8 cellular contexts compared by ENCODE assay signal in genomic region chr3:50436063-50436674, GRCh38.
DNase-seq lines count a peak whose midpoint lies in the region; ATAC-seq, FAIRE-seq and TF ChIP-seq lines count a peak whose summit lies in the region.

No MANE protein-coding gene starts in this region.

- H3K27ac Mint-ChIP-seq in activated CD8-positive, alpha-beta memory T cell treated with anti-CD3 and anti-CD28 coated beads, Interleukin-2, amount 10 ng/mL, durations not matched to agents 7 days and 5 days = no peak overlapping the region
- peak overlapping the region; percentile 25 to 77 for H3K27ac Mint-ChIP-seq in natural killer cell

- no peaks in the 10 kb centered on the region for H3K27me3 Mint-ChIP-seq in activated CD8-positive, alpha-beta memory T cell treated with anti-CD3 and anti-CD28 coated beads, Interleukin-2, amount 10 ng/mL, durations not matched to agents 7 days and 5 days
- no peaks in the 10 kb centered on the region for H3K27me3 Mint-ChIP-seq in natural killer cell (ENCODE audit: low read depth in 2 of 2)

- H3K9me3 Mint-ChIP-seq in activated CD8-positive, alpha-beta memory T cell treated with anti-CD3 and anti-CD28 coated beads, Interleukin-2, amount 10 ng/mL, durations not matched to agents 7 days and 5 days (ENCODE audit: low read depth) = no peaks in the 10 kb centered on the region
- H3K9me3 Mint-ChIP-seq in natural killer cell = no peaks in the 10 kb centered on the region

- DNase-seq in AG08396 (ENCODE audit: low spot score) = peak; percentile 80
- DNase-seq in GM19239 (ENCODE audit: insufficient read length, low spot score) = peak; percentile 85
- DNase-seq in NCI-H460 (ENCODE audit: extremely low read depth, low read depth) = peak; percentile 17
- peak; percentile 85 for DNase-seq in activated CD8-positive, alpha-beta memory T cell treated with anti-CD3 and anti-CD28 coated beads, Interleukin-2, amount 10 ng/mL, durations not matched to agents 7 days and 5 days
- DNase-seq in epithelial cell of esophagus (ENCODE audit: low read depth) = peak; percentile 50
- DNase-seq in natural killer cell = peak; percentile 89
- peak; percentile 40 for DNase-seq in stimulated activated naive CD4-positive, alpha-beta T cell treated with Interleukin-2 at 50 U/mL for 16 hours (lab: John Stamatoyannopoulos, UW)

- no peak for FAIRE-seq in GM19239 (lab: Jason Lieb, UNC)

- no peak overlapping the region for H3K4me3 Mint-ChIP-seq in activated CD8-positive, alpha-beta memory T cell treated with anti-CD3 and anti-CD28 coated beads, Interleukin-2, amount 10 ng/mL, durations not matched to agents 7 days and 5 days
- H3K4me3 Mint-ChIP-seq in natural killer cell = peak overlapping the region; percentile 29

- no peak overlapping the region for H3K4me3 ChIP-seq in epithelial cell of esophagus (ENCODE audit: low read length)

- no peaks in the 10 kb centered on the region for H3K4me1 Mint-ChIP-seq in activated CD8-positive, alpha-beta memory T cell treated with anti-CD3 and anti-CD28 coated beads, Interleukin-2, amount 10 ng/mL, durations not matched to agents 7 days and 5 days
- peaks cover 47 to 79% of the 10 kb centered on the region in 2 donors for H3K4me1 Mint-ChIP-seq in natural killer cell

- H3K36me3 Mint-ChIP-seq in activated CD8-positive, alpha-beta memory T cell treated with anti-CD3 and anti-CD28 coated beads, Interleukin-2, amount 10 ng/mL, durations not matched to agents 7 days and 5 days = no peaks in the 10 kb centered on the region
- no peaks in the 10 kb centered on the region for H3K36me3 Mint-ChIP-seq in natural killer cell

- CTCF ChIA-PET in activated CD8-positive, alpha-beta memory T cell treated with anti-CD3 and anti-CD28 coated beads, Interleukin-2, amount 10 ng/mL, durations not matched to agents 7 days and 5 days (lab: Charles Lee) = interaction anchor here (0.5 to 5.8 kb wide), 15 partner anchors 10 to 131 kb away, joined by 3 to 79 read pairs (median 4); partner anchors contain the start of genes C3orf18, CACNA2D2, CYB561D2 and NPRL2

- peak; percentile 73 for TF ChIP-seq CTCF in epithelial cell of esophagus (IDR thresholded peaks at IDR 0.05; ENCODE audit: insufficient read depth, low read depth, low read length, missing control alignments)
- peak; percentile 90 for TF ChIP-seq CTCF in natural killer cell (IDR thresholded peaks at IDR 0.05)

- intact Hi-C loops in natural killer cell (cut with micrococcal nuclease) = loop anchor here (1.0 to 5.0 kb wide), 4 partner anchors 14 to 114 kb away; partner anchors contain the start of gene CACNA2D2

- ATAC-seq in activated CD8-positive, alpha-beta memory T cell treated with anti-CD3 and anti-CD28 coated beads, Interleukin-2, amount 10 ng/mL, durations not matched to agents 7 days and 5 days = peak; percentile 97
- ATAC-seq in natural killer cell (peak; percentile 93 to 99 (median 98)), GM21515 (IDR thresholded peaks at IDR 0.05; ENCODE audit: unreplicated experiment) (no peak)

Comparison
In these comparisons a context has a peak if more than half of its experiments do, and no peak if none do; other contexts are left out.
1. DNase-seq: peak in every context shown above with its lines; median percentile 89 in natural killer cell; 85 in GM19239; 85 in activated CD8-positive, alpha-beta memory T cell treated with anti-CD3 and anti-CD28 coated beads, Interleukin-2, amount 10 ng/mL, durations not matched to agents 7 days and 5 days; 80 in AG08396; 50 in epithelial cell of esophagus; 40 in stimulated activated naive CD4-positive, alpha-beta T cell treated with Interleukin-2 at 50 U/mL for 16 hours; 17 in NCI-H460.